ENCODE assay signal across 8 cellular contexts in the genomic region with DNA sequence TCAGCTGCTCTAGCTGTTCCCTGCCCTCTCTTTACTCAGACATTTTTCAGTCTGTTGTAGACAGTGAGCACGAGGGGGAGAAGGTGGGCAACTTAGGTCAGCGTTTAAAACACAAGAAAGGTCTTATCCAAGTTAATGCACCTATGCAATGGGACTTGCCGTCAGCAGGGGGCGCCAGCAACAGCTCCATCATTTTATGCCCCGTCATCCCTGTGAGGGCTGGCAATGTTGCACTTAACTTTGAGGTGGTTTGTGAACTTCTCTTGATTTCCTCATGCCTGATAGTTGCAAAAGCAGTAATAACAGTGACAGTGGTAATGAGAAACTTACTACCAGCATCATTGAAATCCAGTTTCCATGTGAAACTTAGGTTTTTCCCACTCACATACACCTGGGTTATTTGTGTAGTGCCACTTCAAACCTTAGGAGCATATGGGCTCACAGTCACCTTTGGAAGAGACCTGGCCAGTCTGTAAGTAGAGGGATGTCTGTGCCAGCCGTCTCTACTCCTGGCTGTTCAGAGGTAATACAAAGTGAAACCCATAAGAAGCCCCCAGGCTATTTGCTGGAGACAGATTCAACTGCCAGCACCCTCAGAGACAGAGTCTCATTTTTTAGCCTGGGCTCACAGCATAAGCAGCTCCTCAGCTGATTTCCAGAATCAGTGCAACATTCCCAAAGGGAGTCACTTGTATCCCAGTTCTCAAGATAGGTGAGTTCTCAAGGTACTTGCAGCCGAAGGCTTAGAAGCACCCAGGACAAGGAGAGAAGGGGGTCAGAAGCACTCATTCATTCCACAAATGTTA. TPM values are rescaled to one million over a fixed set of nuclear protein-coding genes. Genes with fewer than 3 reads are reported as not detected.
DNase-seq lines count a peak whose midpoint lies in the region; ATAC-seq and TF ChIP-seq lines count a peak whose summit lies in the region.

No MANE protein-coding gene starts in this region.

- peaks cover 30% of the 10 kb centered on the region for H3F3A ChIP-seq in neural progenitor cell (ENCODE audit: low read depth)

- peak; percentile 75 for DNase-seq in Daoy (ENCODE audit: low read depth)
- peak; percentile 86 for DNase-seq in HK-2 (ENCODE audit: unreplicated experiment)
- peak; percentile 84 for DNase-seq in RPMI7951 (ENCODE audit: low read depth)
- peak; percentile 76 to 77 for DNase-seq in activated T-cell treated with anti-CD3 and anti-CD28 coated beads, Interleukin-2, amount 50 U/mL, for 72 hours
- DNase-seq in fibroblast of lung (ENCODE audit: low read depth in 2 of 2): peak; percentile 78 to 89
- peak; percentile 65 for DNase-seq in neural progenitor cell (ENCODE audit: low spot score)
- DNase-seq in substantia nigra (lab: John Stamatoyannopoulos, UW): peak in 31 of 49 donors; percentile 3 to 66 (median 31)
- DNase-seq in occipital lobe (lab: John Stamatoyannopoulos, UW): no peak

- no peaks in the 10 kb centered on the region for H3K27me3 Mint-ChIP-seq in activated T-cell treated with anti-CD3 and anti-CD28 coated beads, Interleukin-2, amount 50 U/mL, for 72 hours (ENCODE audit: low read depth)
- H3K27me3 Mint-ChIP-seq in neural progenitor cell (ENCODE audit: insufficient read depth, low read depth): no peaks in the 10 kb centered on the region

- ATAC-seq in activated T-cell treated with anti-CD3 and anti-CD28 coated beads, Interleukin-2, amount 50 U/mL, for 72 hours (replicated peaks in 1 of 2): peak; percentile 74 to 76

- H3K9me3 ChIP-seq in fibroblast of lung (ENCODE audit: control insufficient read depth, insufficient read depth, low read depth, low read length) (no peaks in the 10 kb centered on the region), neural progenitor cell (ENCODE audit: low read depth) (no peaks in the 10 kb centered on the region)

- H3K36me3 Mint-ChIP-seq in activated T-cell treated with anti-CD3 and anti-CD28 coated beads, Interleukin-2, amount 50 U/mL, for 72 hours (ENCODE audit: insufficient read depth in 2 of 2): peaks cover 0 to 12% of the 10 kb centered on the region in 2 donors
- H3K36me3 Mint-ChIP-seq in neural progenitor cell: peaks cover 17% of the 10 kb centered on the region

- H3K36me3 ChIP-seq in fibroblast of lung (ENCODE audit: control insufficient read depth, insufficient read depth, low read length) (peaks cover 12% of the 10 kb centered on the region), neural progenitor cell (no peaks in the 10 kb centered on the region)

- H3K9ac ChIP-seq in fibroblast of lung (ENCODE audit: insufficient read depth, low read length) (peak overlapping the region; percentile 57), neural progenitor cell (no peak overlapping the region)

- H3K4me1 Mint-ChIP-seq in activated T-cell treated with anti-CD3 and anti-CD28 coated beads, Interleukin-2, amount 50 U/mL, for 72 hours (ENCODE audit: low read depth): peaks cover 22% of the 10 kb centered on the region
- peaks cover 8% of the 10 kb centered on the region for H3K4me1 Mint-ChIP-seq in neural progenitor cell

- H4K20me1 ChIP-seq in fibroblast of lung (ENCODE audit: control insufficient read depth, extremely low read depth, insufficient read depth, low read length): no peaks in the 10 kb centered on the region
- H4K20me1 ChIP-seq in neural progenitor cell (ENCODE audit: low read depth): no peaks in the 10 kb centered on the region

- H3K9me3 Mint-ChIP-seq in activated T-cell treated with anti-CD3 and anti-CD28 coated beads, Interleukin-2, amount 50 U/mL, for 72 hours: no peaks in the 10 kb centered on the region
- no peaks in the 10 kb centered on the region for H3K9me3 Mint-ChIP-seq in neural progenitor cell

- H3K27ac ChIP-seq in fibroblast of lung (ENCODE audit: insufficient read depth, low read length) (peak overlapping the region; percentile 97), neural progenitor cell (no peak overlapping the region), substantia nigra (ENCODE audit: low read depth, low read length, poor library complexity, severe bottlenecking) (no peak overlapping the region)

- no peak overlapping the region for H3K4me2 ChIP-seq in fibroblast of lung (ENCODE audit: extremely low read depth, insufficient read depth, low read length)
- no peak overlapping the region for H3K4me2 ChIP-seq in neural progenitor cell

- no peaks in the 10 kb centered on the region for H3K79me2 ChIP-seq in fibroblast of lung (ENCODE audit: control insufficient read depth, insufficient read depth, low read length)
- no peaks in the 10 kb centered on the region for H3K79me2 ChIP-seq in neural progenitor cell (ENCODE audit: low read depth)

- no peak overlapping the region for H3K4me3 ChIP-seq in fibroblast of lung (replicated peaks in 1 of 4; ENCODE audit: control extremely low read depth in 1 of 4, insufficient read depth in 1 of 4, low read depth in 3 of 4, low read length in 4 of 4)
- no peak overlapping the region for H3K4me3 ChIP-seq in neural progenitor cell

- TF ChIP-seq CTCF in fibroblast of lung (conservative IDR thresholded peaks at IDR 0.05 in 1 of 2, IDR thresholded peaks at IDR 0.05 in 1 of 2; ENCODE audit: low read depth in 1 of 2, low read length in 2 of 2) (peak; percentile 82 to 95), neural progenitor cell (IDR thresholded peaks at IDR 0.05) (peak; percentile 99)

- peak overlapping the region; percentile 82 for H3K27ac Mint-ChIP-seq in activated T-cell treated with anti-CD3 and anti-CD28 coated beads, Interleukin-2, amount 50 U/mL, for 72 hours
- peak overlapping the region; percentile 4 for H3K27ac Mint-ChIP-seq in neural progenitor cell

- H2AFZ ChIP-seq in fibroblast of lung (ENCODE audit: low read length): no peak overlapping the region
- no peak overlapping the region for H2AFZ ChIP-seq in neural progenitor cell (replicated peaks)

- no peaks in the 10 kb centered on the region for H3K27me3 ChIP-seq in fibroblast of lung (ENCODE audit: control insufficient read depth, insufficient read depth, low read length)
- no peaks in the 10 kb centered on the region for H3K27me3 ChIP-seq in neural progenitor cell

- peaks cover 32% of the 10 kb centered on the region for H3K4me1 ChIP-seq in fibroblast of lung (ENCODE audit: control insufficient read depth, extremely low read depth, insufficient read depth, low read length)
- no peaks in the 10 kb centered on the region for H3K4me1 ChIP-seq in neural progenitor cell

- no peak overlapping the region for H3K4me3 Mint-ChIP-seq in activated T-cell treated with anti-CD3 and anti-CD28 coated beads, Interleukin-2, amount 50 U/mL, for 72 hours
- no peak overlapping the region for H3K4me3 Mint-ChIP-seq in neural progenitor cell

RNA-seq across cellular contexts. Expression of gene ID1, which starts 44.8 kb away (rescaled TPM):
- total RNA-seq in Daoy (2014; rRNA removed; shearing (Covaris generic)): 327 and 411 TPM in 2 replicates
- total RNA-seq in RPMI7951 (2014; rRNA removed; shearing (Covaris generic)): 315 and 437 TPM in 2 replicates
- 1 to 10 TPM in 1 of 2 donors, under 1 TPM in 1; 0.84 to 2.0 TPM for total RNA-seq in activated T-cell treated with anti-CD3 and anti-CD28 coated beads, Interleukin-2, amount 50 U/mL, for 72 hours
- total RNA-seq in fibroblast of lung (27.4 and 31.1 TPM in 2 replicates), neural progenitor cell (ENCODE audit: low replicate concordance) (80.8 and 133 TPM in 2 replicates), occipital lobe (66.9 TPM)
- polyA plus RNA-seq in fibroblast of lung: 14.5 and 62.4 TPM in 2 replicates
- 14.5 and 72.5 TPM in 2 replicates for polyA plus RNA-seq in fibroblast of lung (2012)
- polyA minus RNA-seq in fibroblast of lung (ENCODE audit: low replicate concordance): 4.3 and 12.7 TPM in 2 replicates

RNA-seq across cellular contexts. Expression of gene HM13, which starts 46.1 kb away (rescaled TPM):
- total RNA-seq in Daoy (2014; rRNA removed; shearing (Covaris generic)): 25.7 and 34.8 TPM in 2 replicates
- 176 and 179 TPM in 2 replicates for total RNA-seq in RPMI7951 (2014; rRNA removed; shearing (Covaris generic))
- total RNA-seq in activated T-cell treated with anti-CD3 and anti-CD28 coated beads, Interleukin-2, amount 50 U/mL, for 72 hours: 100 to 1,000 TPM; 131 to 146 TPM
- total RNA-seq in fibroblast of lung (41.9 and 52.5 TPM in 2 replicates), neural progenitor cell (ENCODE audit: low replicate concordance) (46.2 and 81.5 TPM in 2 replicates), occipital lobe (27.8 TPM)
- 153 and 157 TPM in 2 replicates for polyA plus RNA-seq in fibroblast of lung
- polyA plus RNA-seq in fibroblast of lung (2012): 181 and 201 TPM in 2 replicates
- polyA minus RNA-seq in fibroblast of lung (ENCODE audit: low replicate concordance): 328 and 338 TPM in 2 replicates
